In the genomic region with DNA sequence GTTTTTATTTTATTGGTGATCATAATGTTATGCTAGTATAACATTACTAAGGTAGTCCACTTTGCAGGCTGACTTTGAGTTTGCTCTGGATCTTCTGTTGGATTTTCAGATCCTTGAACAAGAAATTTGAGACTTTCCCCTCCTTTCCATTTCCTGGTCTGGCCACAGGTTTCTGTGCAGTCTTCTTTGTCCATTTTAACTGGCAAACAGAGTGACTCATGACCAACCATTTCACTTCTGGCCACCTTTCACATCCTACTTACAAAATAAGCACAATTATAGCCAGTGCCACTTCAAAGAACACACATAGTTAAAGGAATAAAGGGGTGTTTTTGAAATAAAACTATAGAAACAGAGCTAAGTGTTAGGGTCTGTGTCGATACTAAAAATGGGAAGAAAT, we compare ENCODE assay signal across 15 cellular contexts. TPM values are rescaled to one million over a fixed set of nuclear protein-coding genes. Genes with fewer than 3 reads are reported as not detected.
DNase-seq lines count a peak whose midpoint lies in the region; ATAC-seq, FAIRE-seq and TF ChIP-seq lines count a peak whose summit lies in the region.
"Had no signal": no experiment of that assay in that cellular context is flagged by ENCODE, and none has a peak within 500 bp of the region (broad histone marks: within the 10 kb centered on the region; RNA-seq: fewer than 3 reads in every experiment).

No MANE protein-coding gene starts in this region.

- in situ Hi-C loops in ACHN (cut with HindIII; ENCODE audit: low pct_ligation_motif_present, low pct_unique_long_range_greater_than_20kb, low sequenced_read_pairs): no loop called here

- TF ChIP-seq CTCF in HCT116 (IDR thresholded peaks at IDR 0.05 in 2 of 3, conservative IDR thresholded peaks at IDR 0.05 in 1 of 3; ENCODE audit: borderline replicate concordance in 1 of 3, insufficient read depth in 1 of 3, low read depth in 2 of 3, low read length in 2 of 3) (no peak), fibroblast of pulmonary artery (IDR thresholded peaks at IDR 0.05; ENCODE audit: low read length, missing control alignments) (no peak)

- no peaks in the 10 kb centered on the region for H3K9me3 ChIP-seq in HCT116 (ENCODE audit: control insufficient read depth in 1 of 2, insufficient read depth in 1 of 2, low read depth in 1 of 2, low read length in 2 of 2)
- H3K9me3 ChIP-seq: pancreas had no signal

- RAD21 ChIA-PET in HCT116 (lab: Charles Lee; ENCODE audit: low non-redundant PET in 1 of 2, low total read pairs in 2 of 2, uncharacterized antibody in 2 of 2, unreplicated experiment in 2 of 2): no interaction called here

- H3K4me2 ChIP-seq in HCT116 (ENCODE audit: low read length): peak overlapping the region; percentile 4; the same call in 1 of the 2 replicates

- H3K27ac ChIP-seq in HCT116 (ENCODE audit: low read depth, low read length): no peak overlapping the region
- H3K27ac ChIP-seq: pancreas had no signal

- H3K27me3 ChIP-seq in HCT116 (ENCODE audit: insufficient read depth, low read length): no peaks in the 10 kb centered on the region
- H3K27me3 ChIP-seq: pancreas had no signal

- no peak for TF ChIP-seq POLR2A in HCT116 (IDR thresholded peaks at IDR 0.05; ENCODE audit: borderline replicate concordance, extremely low read depth, insufficient read depth, insufficient read length)

- DNase-seq in ACHN (peak; percentile 50), HCT116 (ENCODE audit: low read depth, low spot score) (peak; percentile 7), RCC 7860 (ENCODE audit: low spot score) (no peak), fibroblast of pulmonary artery (ENCODE audit: low read depth) (peak; percentile 13), cerebellar nuclear complex (lab: John Stamatoyannopoulos, UW) (no peak), KG1 (lab: John Stamatoyannopoulos, UW) (no peak), NCI-H187 (lab: John Stamatoyannopoulos, UW) (no peak)
- DNase-seq: activated CD8-positive, alpha-beta T cell treated with anti-CD3 and anti-CD28 coated beads, Interleukin-2, amount 10 ng/mL, durations not matched to agents 7 days and 5 days; activated effector memory CD4-positive, alpha-beta T cell treated with Interleukin-2 at 50 U/mL for 16 hours; mesendoderm; NCI-H1694; pancreas; stimulated activated CD4-positive, alpha-beta T cell treated with anti-CD3 and anti-CD28 coated beads, Interleukin-2, amount 100 ng/mL, for 24 hours had no signal

- BruUV-seq in HCT116 (replicated peaks; lab: Mats Ljungman, UMichigan): no TSS peak

- H4K20me1 ChIP-seq in HCT116 (ENCODE audit: insufficient read depth): no peaks in the 10 kb centered on the region

- H3K4me1 ChIP-seq in HCT116 (ENCODE audit: control insufficient read depth in 1 of 2, insufficient read depth in 2 of 2, low read length in 2 of 2): peaks cover 0 to 6% of the 10 kb centered on the region in 2 experiments; a peak in 3 of 4 replicates
- H3K4me1 ChIP-seq: pancreas had no signal

- POLR2A ChIA-PET in HCT116 (lab: Charles Lee): no interaction called here

- no peaks in the 10 kb centered on the region for H3K36me3 ChIP-seq in HCT116 (ENCODE audit: control insufficient read depth in 1 of 2, insufficient read depth in 2 of 2, low read length in 2 of 2)
- H3K36me3 ChIP-seq: pancreas had no signal

- no peak overlapping the region for H3K9ac ChIP-seq in HCT116 (ENCODE audit: low read length)

- H3K9me2 ChIP-seq in HCT116 (ENCODE audit: insufficient read depth): no peaks in the 10 kb centered on the region

- CTCF ChIA-PET in HCT116 (lab: Charles Lee): no interaction called here

- H3K4me3 ChIP-seq in HCT116 (replicated peaks in 1 of 2; ENCODE audit: low read depth in 1 of 2, low read length in 2 of 2): no peak overlapping the region
- H3K4me3 ChIP-seq in fibroblast of pulmonary artery (replicated peaks; ENCODE audit: low read depth, low read length): no peak overlapping the region
- H3K4me3 ChIP-seq: pancreas had no signal

- ATAC-seq in HCT116 (no peak), GM18520 (IDR thresholded peaks at IDR 0.05; ENCODE audit: unreplicated experiment) (no peak)
- ATAC-seq: activated CD8-positive, alpha-beta T cell treated with anti-CD3 and anti-CD28 coated beads, Interleukin-2, amount 10 ng/mL, durations not matched to agents 7 days and 5 days; pancreas; stimulated activated effector memory CD8-positive, alpha-beta T cell treated with anti-CD3 and anti-CD28 coated beads, Interleukin-12 subunit alpha, Interleukin-12 subunit beta, amount 100 ng/mL, for 72 hours had no signal

- TF ChIP-seq RAD21 in HCT116 (IDR thresholded peaks at IDR 0.05; ENCODE audit: low read depth): no peak

- peak; percentile 46 for FAIRE-seq in RCC 7860 (lab: Jason Lieb, UNC)
- FAIRE-seq: pancreas had no signal

- H2AFZ ChIP-seq in HCT116 (ENCODE audit: low read depth, low read length, poor library complexity, severe bottlenecking): no peak overlapping the region

- intact Hi-C loops in HCT116 (cut with micrococcal nuclease): no loop called here

- H3K79me2 ChIP-seq in HCT116 (ENCODE audit: insufficient read depth, low read length): no peaks in the 10 kb centered on the region

TF ChIP-seq in HCT116, 20 proteins besides CTCF, POLR2A, EP300 and RAD21:
- no peak for TF ChIP-seq ELF1 (IDR thresholded peaks at IDR 0.05; ENCODE audit: borderline replicate concordance, low read depth)
- TF ChIP-seq TCF7L2 (IDR thresholded peaks at IDR 0.05; ENCODE audit: borderline replicate concordance, extremely low read depth, insufficient read depth, insufficient read length): no peak
- TF ChIP-seq FOSL1 (IDR thresholded peaks at IDR 0.05; ENCODE audit: low read depth): peak; percentile 31; the same call in 1 of the 2 replicates
- TF ChIP-seq EGR1 (IDR thresholded peaks at IDR 0.05; ENCODE audit: low read depth): no peak
- 0 out of 2 replicates have a peak, but pooled peaks have one; percentile 18 for TF ChIP-seq JUND (IDR thresholded peaks at IDR 0.05)
- no peak for TF ChIP-seq CBX3 (IDR thresholded peaks at IDR 0.05; ENCODE audit: low read depth)
- TF ChIP-seq EZH2phosphoT487 (IDR thresholded peaks at IDR 0.05; ENCODE audit: borderline replicate concordance): no peak
TF ChIP-seq in HCT116: peak in this region for 2.

RNA-seq across cellular contexts. Expression of a gene that starts 8.4 kb away (rescaled TPM):
- 5.6 TPM for total RNA-seq in HCT116 (2021; ENCODE audit: unreplicated experiment)
- 1.5 and 1.8 TPM in 2 replicates for polyA plus RNA-seq in HCT116 (2012)

Comparison
In these comparisons a context has a peak if more than half of its experiments do, and no peak if none do; other contexts are left out.
1. DNase-seq: peak in ACHN (single experiment), HCT116 (single experiment) and fibroblast of pulmonary artery (single experiment); none in RCC 7860 (single experiment), cerebellar nuclear complex (0 of 2), KG1 (single experiment) and NCI-H187 (0 of 2).